In genomic region chr14:72699433-72699832, GRCh38 we compare ENCODE assay signal across 1 cellular context.
TF ChIP-seq lines count a peak whose summit lies in the region.

No MANE protein-coding gene starts in this region.

TF ChIP-seq in GM23338, 12 proteins besides CTCF, POLR2A, EP300 and RAD21 (continued from another document):
- no peak for TF ChIP-seq ZNF462 (CRISPR knock-in tag; IDR thresholded peaks at IDR 0.05)
- TF ChIP-seq CREB1 (CRISPR knock-in tag; IDR thresholded peaks at IDR 0.05; ENCODE audit: low read depth): no peak
- TF ChIP-seq ZNF331 (CRISPR knock-in tag; IDR thresholded peaks at IDR 0.05; ENCODE audit: low read depth): no peak
- no peak for TF ChIP-seq EZH2phosphoT487 (IDR thresholded peaks at IDR 0.05; ENCODE audit: unreplicated experiment)
- TF ChIP-seq NANOG (IDR thresholded peaks at IDR 0.05; ENCODE audit: borderline replicate concordance): no peak
